In the genomic region with DNA sequence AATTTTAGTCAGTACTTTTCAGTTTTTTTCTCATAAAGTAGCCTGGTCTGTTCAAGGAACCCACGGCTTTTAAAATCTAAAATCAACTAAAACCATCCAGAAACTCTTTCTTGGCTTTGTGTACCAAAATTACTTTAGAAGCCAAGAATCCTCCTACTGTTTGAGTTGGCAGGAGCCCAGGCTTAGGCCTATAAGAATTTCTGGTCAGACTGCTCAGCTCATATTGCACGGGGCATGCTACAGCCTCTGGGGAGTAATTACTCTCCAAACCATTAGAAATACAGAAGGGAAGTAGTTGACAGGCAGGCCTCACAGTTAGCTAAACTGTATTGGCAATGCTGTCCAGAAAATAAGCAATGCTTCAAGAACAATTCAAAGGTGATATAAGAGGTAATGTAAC, we compare ENCODE assay signal across 10 cellular contexts.
DNase-seq lines count a peak whose midpoint lies in the region; ATAC-seq and TF ChIP-seq lines count a peak whose summit lies in the region.
"Had no signal": no experiment of that assay in that cellular context is flagged by ENCODE, and none has a peak within 500 bp of the region (broad histone marks: within the 10 kb centered on the region; RNA-seq: fewer than 3 reads in every experiment).

No MANE protein-coding gene starts in this region.

- ATAC-seq in GM18517 (IDR thresholded peaks at IDR 0.05; ENCODE audit: unreplicated experiment) (no peak), HG03457 (IDR thresholded peaks at IDR 0.05; ENCODE audit: unreplicated experiment) (no peak), HG03520 (IDR thresholded peaks at IDR 0.05; ENCODE audit: unreplicated experiment) (no peak)

- H3K4me3 Mint-ChIP-seq in MCF 10A (ENCODE audit: unreplicated experiment): peak overlapping the region; percentile 45
- H3K4me3 Mint-ChIP-seq: activated naive CD4-positive, alpha-beta T cell treated with anti-CD3 and anti-CD28 coated beads for 36 hours had no signal

- POLR2A ChIA-PET in MCF 10A (lab: Yijun Ruan, JAX): interaction anchor here (0.8 to 1.9 kb wide), 3 partner anchors 8 to 14 kb away, joined by 3 to 5 read pairs (median 3); no protein-coding TSS in a partner anchor

- BruUV-seq in MCF 10A (replicated peaks; lab: Mats Ljungman, UMichigan): no TSS peak

- H3K36me3 Mint-ChIP-seq in MCF 10A (ENCODE audit: insufficient read depth, unreplicated experiment): no peaks in the 10 kb centered on the region

- H3K27me3 Mint-ChIP-seq in MCF 10A (ENCODE audit: insufficient read depth, unreplicated experiment): no peaks in the 10 kb centered on the region

- peaks cover 24% of the 10 kb centered on the region for H3K4me1 Mint-ChIP-seq in MCF 10A (ENCODE audit: insufficient read depth, unreplicated experiment)

- intact Hi-C loops in MCF 10A (cut with micrococcal nuclease): no loop called here

- H3K27ac Mint-ChIP-seq in MCF 10A (ENCODE audit: low read depth, unreplicated experiment): peak overlapping the region; percentile 23
- H3K27ac Mint-ChIP-seq: activated naive CD4-positive, alpha-beta T cell treated with anti-CD3 and anti-CD28 coated beads for 36 hours had no signal

- CTCF ChIA-PET in MCF 10A (lab: Yijun Ruan, JAX): interaction anchor here (0.5 kb wide), 1 partner anchor 55 kb away, joined by 3 read pairs; no protein-coding TSS in a partner anchor

- DNase-seq in AG09319 (ENCODE audit: extremely low read depth, low read depth): peak; percentile 42
- peak; percentile 11 for DNase-seq in NCI-H1048 (lab: John Stamatoyannopoulos, UW)
- peak; percentile 94 for DNase-seq in MCF 10A (ENCODE audit: unreplicated experiment)
- DNase-seq in medulla oblongata (ENCODE audit: extremely low spot score): peak; percentile 3
- no peak for DNase-seq in NCI-H2029 (lab: John Stamatoyannopoulos, UW)
- DNase-seq: activated naive CD4-positive, alpha-beta T cell treated with anti-CD3 and anti-CD28 coated beads for 36 hours; MM.1S had no signal

- no peak for TF ChIP-seq CTCF in AG09319 (IDR thresholded peaks at IDR 0.05; ENCODE audit: low read depth, low read length)
- TF ChIP-seq CTCF in MCF 10A (IDR thresholded peaks at IDR 0.05; ENCODE audit: unreplicated experiment): no peak

- no peaks in the 10 kb centered on the region for H3K9me3 Mint-ChIP-seq in MCF 10A (ENCODE audit: unreplicated experiment)
